Comparison of ENCODE assay signal across 30 cellular contexts in the genomic region with DNA sequence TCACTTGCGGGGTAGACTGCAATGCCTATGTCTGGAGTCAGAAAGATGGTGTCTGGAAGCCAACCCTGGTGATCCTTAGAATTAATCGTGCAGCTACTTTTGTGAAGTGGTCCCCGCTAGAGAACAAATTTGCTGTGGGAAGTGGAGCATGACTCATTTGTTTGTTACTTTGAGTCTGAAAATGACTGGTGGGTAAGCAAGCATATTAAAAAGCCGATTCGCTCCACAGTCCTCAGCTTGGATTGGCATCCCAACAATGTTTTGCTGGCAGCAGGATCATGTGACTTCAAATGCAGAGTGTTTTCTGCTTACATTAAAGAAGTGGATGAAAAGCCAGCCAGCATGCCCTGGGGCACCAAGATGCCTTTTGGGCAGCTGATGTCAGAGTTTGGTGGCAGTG. TPM values are rescaled to one million over a fixed set of nuclear protein-coding genes. Genes with fewer than 3 reads are reported as not detected.
DNase-seq lines count a peak whose midpoint lies in the region; ATAC-seq and TF ChIP-seq lines count a peak whose summit lies in the region.
"Had no signal": no experiment of that assay in that cellular context is flagged by ENCODE, and none has a peak within 500 bp of the region (broad histone marks: within the 10 kb centered on the region; RNA-seq: fewer than 3 reads in every experiment).

No MANE protein-coding gene starts in this region.

- H3K9me3 Mint-ChIP-seq in neural progenitor cell, result peaks cover 49% of the 10 kb centered on the region
- peaks cover 3 to 18% of the 10 kb centered on the region in 2 donors for H3K9me3 Mint-ChIP-seq in activated naive CD4-positive, alpha-beta T cell treated with anti-CD3 and anti-CD28 coated beads, Interleukin-2, amount 50 U/mL, for 72 hours
- H3K9me3 Mint-ChIP-seq: CD4-positive, alpha-beta T cell had no signal

- H3K36me3 ChIP-seq in neural progenitor cell, result no peaks in the 10 kb centered on the region
- H3K36me3 ChIP-seq: BLaER1 treated with 17β-estradiol and CSF1 and Interleukin-3, amounts not matched to agents 10 nM and 100 nM; HAP-1 had no signal

- no peaks in the 10 kb centered on the region for H3K79me2 ChIP-seq in neural progenitor cell (ENCODE audit: low read depth)

- no peak overlapping the region for H3K4me2 ChIP-seq in neural progenitor cell
- H3K4me2 ChIP-seq: A549; BLaER1 treated with 17β-estradiol and CSF1 and Interleukin-3, amounts not matched to agents 10 nM and 100 nM had no signal

- peaks cover 6% of the 10 kb centered on the region for H3K36me3 Mint-ChIP-seq in neural progenitor cell
- H3K36me3 Mint-ChIP-seq in activated naive CD4-positive, alpha-beta T cell treated with anti-CD3 and anti-CD28 coated beads, Interleukin-2, amount 50 U/mL, for 72 hours, result peaks cover 0 to 17% of the 10 kb centered on the region in 2 donors

- no peak overlapping the region for H3K9ac ChIP-seq in neural progenitor cell
- H3K9ac ChIP-seq: BLaER1 treated with 17β-estradiol and CSF1 and Interleukin-3, amounts not matched to agents 10 nM and 100 nM; GM23248 had no signal

- H3K9me3 ChIP-seq in neural progenitor cell (ENCODE audit: low read depth), result no peaks in the 10 kb centered on the region
- H3K9me3 ChIP-seq: HAP-1 had no signal

- H3K27ac ChIP-seq in neural progenitor cell, result no peak overlapping the region
- H3K27ac ChIP-seq: A549; BLaER1 treated with 17β-estradiol and CSF1 and Interleukin-3, amounts not matched to agents 10 nM and 100 nM; GM23248; SK-N-MC had no signal

- peaks cover 2% of the 10 kb centered on the region for H3K27me3 Mint-ChIP-seq in neural progenitor cell (ENCODE audit: insufficient read depth, low read depth)

- no peak for TF ChIP-seq CTCF in neural progenitor cell (IDR thresholded peaks at IDR 0.05)

- no peaks in the 10 kb centered on the region for H3K27me3 ChIP-seq in neural progenitor cell
- H3K27me3 ChIP-seq: BLaER1 treated with 17β-estradiol and CSF1 and Interleukin-3, amounts not matched to agents 10 nM and 100 nM had no signal

- no peak for ATAC-seq in activated naive CD4-positive, alpha-beta T cell treated with anti-CD3 and anti-CD28 coated beads, Interleukin-2, amount 50 U/mL, for 72 hours
- ATAC-seq: A549, GM12878, Panc1 had no signal

- H3K4me1 ChIP-seq in neural progenitor cell, result no peaks in the 10 kb centered on the region
- H3K4me1 ChIP-seq: A549, HAP-1 had no signal

- no peaks in the 10 kb centered on the region for H3K4me1 Mint-ChIP-seq in neural progenitor cell

- DNase-seq in H4 (ENCODE audit: low spot score) (peak; percentile 54), astrocyte of the hippocampus (ENCODE audit: low read depth, low spot score) (peak; percentile 66), neural progenitor cell (ENCODE audit: low spot score) (no peak), D341Med (ENCODE audit: low spot score) (no peak), NAMALWA (ENCODE audit: low spot score) (no peak), NCI-H1417 treated with DMSO at 0.1 percent for 48 hours (lab: John Stamatoyannopoulos, UW) (no peak)
- no peak for DNase-seq in activated naive CD4-positive, alpha-beta T cell treated with anti-CD3 and anti-CD28 coated beads, Interleukin-2, amount 50 U/mL, for 72 hours (ENCODE audit: low spot score in 2 of 2)
- DNase-seq: AML-193; CD4-positive, alpha-beta T cell; GDM1; GM23248; HFFc6; IMR-90; KG1; MM.1S; NCI-H1048; NCI-H1417; NCI-H1694 treated with DMSO at 0.1 percent for 48 hours; NCI-H2081; NCI-H2227 treated with DMSO at 0.1 percent for 48 hours; NCI-H526 treated with DMSO at 0.1 percent for 48 hours; SIG-M5; SW 1271 had no signal

- no peak overlapping the region for H2AFZ ChIP-seq in neural progenitor cell (replicated peaks)
- H2AFZ ChIP-seq: GM23248 had no signal

- H3K27ac Mint-ChIP-seq in neural progenitor cell, result no peak overlapping the region
- H3K27ac Mint-ChIP-seq in activated naive CD4-positive, alpha-beta T cell treated with anti-CD3 and anti-CD28 coated beads, Interleukin-2, amount 50 U/mL, for 72 hours, result no peak overlapping the region
- H3K27ac Mint-ChIP-seq: CD4-positive, alpha-beta T cell; HFFc6 had no signal

- no peaks in the 10 kb centered on the region for H3F3A ChIP-seq in neural progenitor cell (ENCODE audit: low read depth)

- no peaks in the 10 kb centered on the region for H4K20me1 ChIP-seq in neural progenitor cell (ENCODE audit: low read depth)
- H4K20me1 ChIP-seq: BLaER1 treated with 17β-estradiol and CSF1 and Interleukin-3, amounts not matched to agents 10 nM and 100 nM had no signal

- peak overlapping the region; percentile 14 for H3K4me3 Mint-ChIP-seq in neural progenitor cell
- H3K4me3 Mint-ChIP-seq: CD4-positive, alpha-beta T cell; HFFc6 had no signal

- no peak overlapping the region for H3K4me3 ChIP-seq in neural progenitor cell
- H3K4me3 ChIP-seq: A549; BLaER1 treated with 17β-estradiol and CSF1 and Interleukin-3, amounts not matched to agents 10 nM and 100 nM; GM12878; GM23248; HAP-1; SK-N-MC had no signal

RNA-seq across cellular contexts. Expression of gene ERVV-1, which starts 9.5 kb away (rescaled TPM):
- total RNA-seq in H4 (2014; rRNA removed; shearing (Covaris generic)), result not detected in 2 replicates
- not detected in 2 replicates for total RNA-seq in neural progenitor cell (ENCODE audit: low replicate concordance)
- not detected for total RNA-seq in activated naive CD4-positive, alpha-beta T cell treated with anti-CD3 and anti-CD28 coated beads, Interleukin-2, amount 50 U/mL, for 72 hours
- total RNA-seq: CD4-positive, alpha-beta T cell; GM12878; GM23248; HFFc6; IMR-90; NCI-H460 had no signal

RNA-seq across cellular contexts. Expression of gene ERVV-2, which starts 40.3 kb away (rescaled TPM):
- total RNA-seq in H4 (2014; rRNA removed; shearing (Covaris generic)), result not detected in 2 replicates
- total RNA-seq in neural progenitor cell (ENCODE audit: low replicate concordance), result 0.06 TPM in 1 of 2 replicates, not detected in the other
- total RNA-seq in activated naive CD4-positive, alpha-beta T cell treated with anti-CD3 and anti-CD28 coated beads, Interleukin-2, amount 50 U/mL, for 72 hours, result not detected
- total RNA-seq: CD4-positive, alpha-beta T cell; GM12878; GM23248; HFFc6; IMR-90; NCI-H460 had no signal

RNA-seq across cellular contexts. Expression of gene ZNF816, which starts 41.6 kb away (rescaled TPM):
- 15.5 and 17.1 TPM in 2 replicates for total RNA-seq in H4 (2014; rRNA removed; shearing (Covaris generic))
- total RNA-seq in neural progenitor cell (ENCODE audit: low replicate concordance), result 22.9 and 27.7 TPM in 2 replicates
- 10 to 100 TPM in 1 of 2 donors, 1 to 10 TPM in 1; 7.0 to 13.0 TPM for total RNA-seq in activated naive CD4-positive, alpha-beta T cell treated with anti-CD3 and anti-CD28 coated beads, Interleukin-2, amount 50 U/mL, for 72 hours

Comparison
In these comparisons a context has a peak if more than half of its experiments do, and no peak if none do; other contexts are left out.
1. DNase-seq: peak in H4 (single experiment) and astrocyte of the hippocampus (single experiment); none in neural progenitor cell (single experiment), D341Med (single experiment), activated naive CD4-positive, alpha-beta T cell treated with anti-CD3 and anti-CD28 coated beads, Interleukin-2, amount 50 U/mL, for 72 hours (0 of 2), NAMALWA (single experiment) and NCI-H1417 treated with DMSO at 0.1 percent for 48 hours (single experiment).